7 cellular contexts compared by ENCODE assay signal in the genomic region with DNA sequence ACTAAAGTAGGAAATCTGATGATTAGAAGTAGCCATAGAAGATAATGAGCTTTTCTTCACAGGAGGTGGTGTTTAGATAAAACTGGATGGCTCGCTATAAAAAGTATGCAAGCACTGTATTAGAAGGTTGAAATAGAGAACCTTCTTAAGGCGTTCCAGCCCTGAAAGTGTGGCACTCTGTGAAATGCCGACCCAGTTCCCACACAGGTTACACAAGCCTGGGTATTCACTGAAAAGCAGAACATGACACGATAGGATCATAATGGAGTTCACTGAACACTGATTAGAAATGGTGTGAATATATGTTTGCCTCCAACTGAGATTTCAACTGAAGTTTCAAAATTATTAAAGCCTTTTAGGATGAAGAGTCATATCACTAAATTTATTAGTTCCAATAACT.
"Had no signal": no experiment of that assay in that cellular context is flagged by ENCODE, and none has a peak within 500 bp of the region (broad histone marks: within the 10 kb centered on the region; RNA-seq: fewer than 3 reads in every experiment).

No MANE protein-coding gene starts in this region.

- DNase-seq: GM23248, GOT3, H7, HFFc6, KBM-7 had no signal

- ATAC-seq: HCT116, HepG2 had no signal
